Comparison of ENCODE assay signal across 19 cellular contexts in the genomic region with DNA sequence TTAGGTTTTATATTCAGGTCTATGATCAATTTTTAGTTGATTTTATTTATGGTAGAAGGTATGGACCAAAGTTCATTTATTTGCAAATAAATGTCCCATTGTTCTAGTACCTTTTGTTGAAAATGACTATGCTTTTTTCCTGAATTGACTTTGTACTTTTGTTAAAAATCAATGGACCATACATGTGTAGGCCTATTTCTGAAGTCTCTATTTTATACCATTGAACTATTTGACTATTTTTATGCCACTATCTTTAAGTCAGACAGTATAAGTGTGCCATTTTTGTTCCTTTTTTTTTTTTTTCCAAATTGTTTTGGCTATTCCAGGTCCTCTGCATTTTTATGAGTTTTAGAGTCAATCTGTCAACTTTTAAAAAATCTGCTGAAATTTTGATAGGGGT.
DNase-seq lines count a peak whose midpoint lies in the region; ATAC-seq, FAIRE-seq and TF ChIP-seq lines count a peak whose summit lies in the region.
"Had no signal": no experiment of that assay in that cellular context is flagged by ENCODE, and none has a peak within 500 bp of the region (broad histone marks: within the 10 kb centered on the region; RNA-seq: fewer than 3 reads in every experiment).

No MANE protein-coding gene starts in this region.

- POLR2A ChIA-PET in A549 (lab: Yijun Ruan, JAX) (no interaction called here), GM12878 (lab: Charles Lee) (no interaction called here)

- no peak overlapping the region for H2AFZ ChIP-seq in GM12878 (ENCODE audit: control insufficient read depth, low read depth, low read length)
- H2AFZ ChIP-seq: GM23338 had no signal

- H3K36me3 ChIP-seq in GM12878 (ENCODE audit: control insufficient read depth in 2 of 2, insufficient read depth in 2 of 2, low read length in 1 of 2) (no peaks in the 10 kb centered on the region), small intestine (ENCODE audit: control insufficient read depth in 2 of 2, insufficient read depth in 2 of 2, low read length in 2 of 2) (no peaks in the 10 kb centered on the region)
- H3K36me3 ChIP-seq: HAP-1 had no signal

- H3K27me3 ChIP-seq in GM12878 (replicated peaks in 1 of 2; ENCODE audit: control insufficient read depth in 2 of 2, insufficient read depth in 2 of 2, low read length in 1 of 2) (no peaks in the 10 kb centered on the region), small intestine (ENCODE audit: control insufficient read depth in 2 of 2, insufficient read depth in 2 of 2, low read length in 2 of 2) (no peaks in the 10 kb centered on the region)

- ATAC-seq in A549 (no peak), GM12878 (peak; percentile 70)
- ATAC-seq: CD8-positive, alpha-beta T cell; GM23338 had no signal

- H3K27ac ChIP-seq in A549 (no peak overlapping the region), GM12878 (ENCODE audit: control insufficient read depth, insufficient read depth) (no peak overlapping the region), small intestine (ENCODE audit: low read depth in 1 of 2, low read length in 1 of 2) (no peak overlapping the region)

- CTCF ChIA-PET in A549 (lab: Yijun Ruan, JAX) (no interaction called here), GM12878 (lab: Yijun Ruan, JAX) (interaction anchor here (0.7 to 1.3 kb wide), 2 partner anchors 122 to 1675 kb away, joined by 3 read pairs; no protein-coding TSS in a partner anchor)

- SMC1A ChIA-PET in GM12878 (lab: Charles Lee; ENCODE audit: uncharacterized antibody, unreplicated experiment), result no interaction called here

- TF ChIP-seq POLR2A in A549 (IDR thresholded peaks at IDR 0.05; ENCODE audit: low read length), result no peak
- TF ChIP-seq POLR2A in GM12878 (IDR thresholded peaks at IDR 0.05; ENCODE audit: low read depth, low read length), result no peak

- peak; percentile 36 for FAIRE-seq in A549 (lab: Jason Lieb, UNC)
- FAIRE-seq in GM12878 (lab: Jason Lieb, UNC), result no peak
- peak; percentile 51 for FAIRE-seq in endometrium (lab: Jason Lieb, UNC)
- peak; percentile 53 for FAIRE-seq in small intestine (lab: Jason Lieb, UNC)
- FAIRE-seq: GM19239, H54 had no signal

- H4K20me1 ChIP-seq in GM12878 (ENCODE audit: control insufficient read depth, insufficient read depth), result no peaks in the 10 kb centered on the region

- RAD21 ChIA-PET in GM12878 (lab: Charles Lee; ENCODE audit: unreplicated experiment), result no interaction called here

- H3K4me3 ChIP-seq in A549 (no peak overlapping the region), GM12878 (no peak overlapping the region), small intestine (ENCODE audit: low read depth in 1 of 2, low read length in 2 of 2) (no peak overlapping the region)
- H3K4me3 ChIP-seq: GM23338, HAP-1 had no signal

- DNase-seq in A549 (ENCODE audit: low read depth in 1 of 2, low spot score in 1 of 2) (no peak), GM12878 (ENCODE audit: low read depth, low spot score) (no peak), small intestine (no peak), NCI-H1694 treated with DMSO at 0.1 percent for 48 hours (lab: John Stamatoyannopoulos, UW) (no peak), NCI-H1417 (lab: John Stamatoyannopoulos, UW) (no peak)
- no peak for DNase-seq in stimulated activated CD4-positive, alpha-beta T cell treated with anti-CD3 and anti-CD28 coated beads, Interleukin-12 subunit alpha, Interleukin-12 subunit beta, amount 100 ng/mL, for 4 hours
- DNase-seq: 8988T; C1 segment of cervical spinal cord; Calu3; CD8-positive, alpha-beta T cell; DMS53; DMS79 treated with DMSO at 0.1 percent for 48 hours; GF-D8; HFFc6 had no signal

- peaks cover 8% of the 10 kb centered on the region; the same call in 1 of the 3 replicates for H3K9me3 ChIP-seq in A549
- no peaks in the 10 kb centered on the region; the same call in 2 of the 3 replicates for H3K9me3 ChIP-seq in GM12878 (replicated peaks; ENCODE audit: control insufficient read depth, insufficient read depth, low read length)
- H3K9me3 ChIP-seq in small intestine (ENCODE audit: control insufficient read depth, low read depth), result no peaks in the 10 kb centered on the region
- H3K9me3 ChIP-seq: HAP-1 had no signal

- H3K79me2 ChIP-seq in GM12878 (ENCODE audit: control insufficient read depth, insufficient read depth, low read length), result no peaks in the 10 kb centered on the region

- in situ Hi-C loops in GM12878 (cut with MboI), result no loop called here

- TF ChIP-seq RAD21 in A549 (conservative IDR thresholded peaks at IDR 0.05 in 1 of 2, IDR thresholded peaks at IDR 0.05 in 1 of 2) (no peak), GM12878 (IDR thresholded peaks at IDR 0.05; ENCODE audit: insufficient read depth, low read depth, low read length) (no peak)

- H3K4me1 ChIP-seq in A549, result no peaks in the 10 kb centered on the region
- H3K4me1 ChIP-seq in GM12878 (ENCODE audit: control insufficient read depth, insufficient read depth, low read length), result no peaks in the 10 kb centered on the region
- no peaks in the 10 kb centered on the region for H3K4me1 ChIP-seq in small intestine (ENCODE audit: control insufficient read depth in 2 of 2, insufficient read depth in 1 of 2, low read depth in 1 of 2, low read length in 1 of 2)

- BruUV-seq in GM12878 (replicated peaks; lab: Mats Ljungman, UMichigan), result no TSS peak

- H3K9ac ChIP-seq in GM12878 (ENCODE audit: control insufficient read depth, insufficient read depth, low read length), result no peak overlapping the region

- TF ChIP-seq EP300 in A549 (IDR thresholded peaks at IDR 0.05) (no peak), GM12878 (IDR thresholded peaks at IDR 0.05; ENCODE audit: borderline replicate concordance in 1 of 2, control insufficient read depth in 1 of 2, low read depth in 2 of 2, low read length in 2 of 2) (no peak)

- intact Hi-C loops in GM12878 (cut with micrococcal nuclease; ENCODE audit: unreplicated experiment), result no loop called here

- H3K4me2 ChIP-seq in A549 (no peak overlapping the region), GM12878 (ENCODE audit: control insufficient read depth, insufficient read depth) (no peak overlapping the region)
- H3K4me2 ChIP-seq: GM23338 had no signal

- TF ChIP-seq CTCF in A549 (IDR thresholded peaks at IDR 0.05) (no peak), GM12878 (IDR thresholded peaks at IDR 0.05 in 2 of 3, conservative IDR thresholded peaks at IDR 0.05 in 1 of 3; ENCODE audit: control insufficient read depth in 2 of 3, extremely low read depth in 1 of 3, insufficient read depth in 1 of 3, low read depth in 3 of 3, low read length in 3 of 3) (no peak)

TF ChIP-seq in A549, 52 proteins besides CTCF, POLR2A, EP300 and RAD21 (continues in another document):
- TF ChIP-seq MYC (IDR thresholded peaks at IDR 0.05; ENCODE audit: borderline replicate concordance, low read length) (no peak), RCOR1 (IDR thresholded peaks at IDR 0.05; ENCODE audit: low read depth, low read length) (no peak), FOSB (CRISPR knock-in tag; IDR thresholded peaks at IDR 0.05) (no peak), EHMT2 (IDR thresholded peaks at IDR 0.05; ENCODE audit: low read depth) (no peak), GATA3 (IDR thresholded peaks at IDR 0.05; ENCODE audit: borderline replicate concordance) (no peak), ZFP36 (IDR thresholded peaks at IDR 0.05; ENCODE audit: borderline replicate concordance, partially characterized antibody) (no peak), ESRRA (IDR thresholded peaks at IDR 0.05; ENCODE audit: borderline replicate concordance, low read length) (no peak), PHF8 (IDR thresholded peaks at IDR 0.05; ENCODE audit: borderline replicate concordance, low read depth) (no peak)
- TF ChIP-seq, protein P1, sequence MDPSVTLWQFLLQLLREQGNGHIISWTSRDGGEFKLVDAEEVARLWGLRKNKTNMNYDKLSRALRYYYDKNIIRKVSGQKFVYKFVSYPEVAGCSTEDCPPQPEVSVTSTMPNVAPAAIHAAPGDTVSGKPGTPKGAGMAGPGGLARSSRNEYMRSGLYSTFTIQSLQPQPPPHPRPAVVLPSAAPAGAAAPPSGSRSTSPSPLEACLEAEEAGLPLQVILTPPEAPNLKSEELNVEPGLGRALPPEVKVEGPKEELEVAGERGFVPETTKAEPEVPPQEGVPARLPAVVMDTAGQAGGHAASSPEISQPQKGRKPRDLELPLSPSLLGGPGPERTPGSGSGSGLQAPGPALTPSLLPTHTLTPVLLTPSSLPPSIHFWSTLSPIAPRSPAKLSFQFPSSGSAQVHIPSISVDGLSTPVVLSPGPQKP (IDR thresholded peaks at IDR 0.05; ENCODE audit: low read depth, low read length), result no peak

TF ChIP-seq in GM12878, 131 proteins besides CTCF, POLR2A, EP300 and RAD21 (continues in another document):
- TF ChIP-seq YY1 (IDR thresholded peaks at IDR 0.05; ENCODE audit: low read depth, low read length), result no peak
- TF ChIP-seq, protein P2, sequence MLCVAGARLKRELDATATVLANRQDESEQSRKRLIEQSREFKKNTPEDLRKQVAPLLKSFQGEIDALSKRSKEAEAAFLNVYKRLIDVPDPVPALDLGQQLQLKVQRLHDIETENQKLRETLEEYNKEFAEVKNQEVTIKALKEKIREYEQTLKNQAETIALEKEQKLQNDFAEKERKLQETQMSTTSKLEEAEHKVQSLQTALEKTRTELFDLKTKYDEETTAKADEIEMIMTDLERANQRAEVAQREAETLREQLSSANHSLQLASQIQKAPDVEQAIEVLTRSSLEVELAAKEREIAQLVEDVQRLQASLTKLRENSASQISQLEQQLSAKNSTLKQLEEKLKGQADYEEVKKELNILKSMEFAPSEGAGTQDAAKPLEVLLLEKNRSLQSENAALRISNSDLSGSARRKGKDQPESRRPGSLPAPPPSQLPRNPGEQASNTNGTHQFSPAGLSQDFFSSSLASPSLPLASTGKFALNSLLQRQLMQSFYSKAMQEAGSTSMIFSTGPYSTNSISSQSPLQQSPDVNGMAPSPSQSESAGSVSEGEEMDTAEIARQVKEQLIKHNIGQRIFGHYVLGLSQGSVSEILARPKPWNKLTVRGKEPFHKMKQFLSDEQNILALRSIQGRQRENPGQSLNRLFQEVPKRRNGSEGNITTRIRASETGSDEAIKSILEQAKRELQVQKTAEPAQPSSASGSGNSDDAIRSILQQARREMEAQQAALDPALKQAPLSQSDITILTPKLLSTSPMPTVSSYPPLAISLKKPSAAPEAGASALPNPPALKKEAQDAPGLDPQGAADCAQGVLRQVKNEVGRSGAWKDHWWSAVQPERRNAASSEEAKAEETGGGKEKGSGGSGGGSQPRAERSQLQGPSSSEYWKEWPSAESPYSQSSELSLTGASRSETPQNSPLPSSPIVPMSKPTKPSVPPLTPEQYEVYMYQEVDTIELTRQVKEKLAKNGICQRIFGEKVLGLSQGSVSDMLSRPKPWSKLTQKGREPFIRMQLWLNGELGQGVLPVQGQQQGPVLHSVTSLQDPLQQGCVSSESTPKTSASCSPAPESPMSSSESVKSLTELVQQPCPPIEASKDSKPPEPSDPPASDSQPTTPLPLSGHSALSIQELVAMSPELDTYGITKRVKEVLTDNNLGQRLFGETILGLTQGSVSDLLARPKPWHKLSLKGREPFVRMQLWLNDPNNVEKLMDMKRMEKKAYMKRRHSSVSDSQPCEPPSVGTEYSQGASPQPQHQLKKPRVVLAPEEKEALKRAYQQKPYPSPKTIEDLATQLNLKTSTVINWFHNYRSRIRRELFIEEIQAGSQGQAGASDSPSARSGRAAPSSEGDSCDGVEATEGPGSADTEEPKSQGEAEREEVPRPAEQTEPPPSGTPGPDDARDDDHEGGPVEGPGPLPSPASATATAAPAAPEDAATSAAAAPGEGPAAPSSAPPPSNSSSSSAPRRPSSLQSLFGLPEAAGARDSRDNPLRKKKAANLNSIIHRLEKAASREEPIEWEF (IDR thresholded peaks at IDR 0.05; ENCODE audit: insufficient replicate concordance, low read depth, low read length), result peak; percentile 42
